In the genomic region with DNA sequence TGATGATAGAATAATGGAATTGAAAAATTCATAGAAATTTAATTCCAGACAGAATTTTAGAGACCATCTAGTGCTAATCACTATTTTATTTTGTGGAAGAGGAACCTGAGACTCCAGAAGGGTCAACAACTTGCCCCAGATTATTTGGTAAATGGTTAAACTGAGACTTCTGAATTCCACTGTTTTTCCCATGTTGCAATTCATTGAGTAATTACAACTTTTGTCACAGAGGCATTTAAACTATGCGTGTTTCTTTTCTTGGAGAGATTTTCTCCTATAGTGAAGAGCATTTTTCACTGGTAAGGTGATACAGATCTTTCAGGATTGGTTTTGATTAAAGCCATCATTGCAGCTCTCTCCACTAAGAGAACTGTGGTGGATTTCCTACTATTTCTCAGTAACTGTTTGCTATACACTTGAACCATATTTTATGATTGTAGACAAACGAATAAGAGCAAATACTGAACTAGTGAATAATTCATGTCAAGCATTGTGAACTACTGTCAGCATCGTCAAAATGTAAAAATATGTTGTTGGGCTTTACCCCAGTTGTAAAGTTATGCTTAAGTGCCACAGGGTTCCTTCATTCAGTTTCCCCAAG, we compare ENCODE assay signal across 17 cellular contexts. TPM values are rescaled to one million over a fixed set of nuclear protein-coding genes. Genes with fewer than 3 reads are reported as not detected.
DNase-seq lines count a peak whose midpoint lies in the region; ATAC-seq and FAIRE-seq lines count a peak whose summit lies in the region.
"Had no signal": no experiment of that assay in that cellular context is flagged by ENCODE, and none has a peak within 500 bp of the region (broad histone marks: within the 10 kb centered on the region; RNA-seq: fewer than 3 reads in every experiment).

No MANE protein-coding gene starts in this region.

- no peak for ATAC-seq in GM18870 (IDR thresholded peaks at IDR 0.05; ENCODE audit: unreplicated experiment)
- ATAC-seq in GM19463 (IDR thresholded peaks at IDR 0.05; ENCODE audit: unreplicated experiment) = no peak

- H3K4me3 ChIP-seq in adipocyte (ENCODE audit: low read length) = peak overlapping the region; percentile 7
- H3K4me3 ChIP-seq: BLaER1 treated with 17β-estradiol and CSF1 and Interleukin-3, amounts not matched to agents 10 nM and 100 nM; MG63; PC-9; SK-N-MC had no signal

- DNase-seq in EL (peak; percentile 2), adipocyte (ENCODE audit: low read depth) (peak; percentile 18), iris pigment epithelial cell (ENCODE audit: low read depth) (peak; percentile 7), renal cortical epithelial cell (ENCODE audit: low read depth) (peak; percentile 82), frontal cortex (ENCODE audit: low spot score in 2 of 2) (no peak)
- DNase-seq: GOT3, MG63, NCI-H1092 treated with DMSO at 0.1 percent for 48 hours, NCI-H1694 treated with DMSO at 0.1 percent for 48 hours, NCI-H446, NCI-H774, PC-9 had no signal

- no peaks in the 10 kb centered on the region for H3K36me3 ChIP-seq in adipocyte (ENCODE audit: control insufficient read depth, insufficient read depth, low read length, severe bottlenecking)
- H3K36me3 ChIP-seq: BLaER1 treated with 17β-estradiol and CSF1 and Interleukin-3, amounts not matched to agents 10 nM and 100 nM; MG63 had no signal

- no peak for FAIRE-seq in frontal cortex (lab: Jason Lieb, UNC)
- FAIRE-seq: GM18507 had no signal

- H3K27me3 ChIP-seq in adipocyte (replicated peaks; ENCODE audit: control insufficient read depth, insufficient read depth, low read length) = no peaks in the 10 kb centered on the region
- H3K27me3 ChIP-seq: BLaER1 treated with 17β-estradiol and CSF1 and Interleukin-3, amounts not matched to agents 10 nM and 100 nM; MG63 had no signal

- peaks cover 19% of the 10 kb centered on the region for H3K9me3 ChIP-seq in adipocyte (ENCODE audit: control insufficient read depth, low read length)
- H3K9me3 ChIP-seq: BLaER1 treated with 17β-estradiol and CSF1 and Interleukin-3, amounts not matched to agents 10 nM and 100 nM; MG63 had no signal

- H3K9ac ChIP-seq in adipocyte (ENCODE audit: low read length) = no peak overlapping the region
- H3K9ac ChIP-seq: BLaER1 treated with 17β-estradiol and CSF1 and Interleukin-3, amounts not matched to agents 10 nM and 100 nM had no signal

- peaks cover 29% of the 10 kb centered on the region for H3K4me1 ChIP-seq in adipocyte (ENCODE audit: control insufficient read depth, insufficient read depth, low read length)

RNA-seq across cellular contexts. Expression of gene LRGUK, which starts 26.5 kb away (rescaled TPM):
- total RNA-seq in renal cortical epithelial cell (0.17 and 0.94 TPM in 2 replicates), frontal cortex (14.3 TPM)

Comparison
In these comparisons a context has a peak if more than half of its experiments do, and no peak if none do; other contexts are left out.
1. DNase-seq: peak in EL (single experiment), adipocyte (single experiment), iris pigment epithelial cell (single experiment) and renal cortical epithelial cell (single experiment); none in frontal cortex (0 of 2).